Comparison of ENCODE assay signal across 20 cellular contexts in the genomic region with DNA sequence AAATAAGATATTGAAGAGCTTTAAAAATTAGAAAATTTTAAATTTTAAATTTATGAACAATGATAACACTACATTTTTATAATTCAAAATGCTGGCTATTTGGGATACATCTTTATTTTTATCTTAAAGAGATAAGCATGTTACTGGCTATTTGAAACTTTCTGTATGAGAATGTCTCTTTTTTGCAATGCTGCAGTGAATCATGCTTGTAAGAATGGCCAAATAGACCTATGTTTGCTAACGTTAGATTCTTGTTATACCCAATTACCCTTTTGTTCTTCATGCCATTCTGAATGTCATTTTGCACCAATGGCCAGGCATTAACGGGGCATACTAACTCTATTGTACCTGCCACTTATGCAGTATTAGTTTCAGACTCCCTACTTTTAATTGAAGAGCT.
"Had no signal": no experiment of that assay in that cellular context is flagged by ENCODE, and none has a peak within 500 bp of the region (broad histone marks: within the 10 kb centered on the region; RNA-seq: fewer than 3 reads in every experiment).

No MANE protein-coding gene starts in this region.

- DNase-seq: natural killer cell; occipital lobe; ovary; posterior cingulate gyrus; psoas muscle; right cardiac atrium; right lobe of liver; sigmoid colon; small intestine; stimulated activated CD4-positive, alpha-beta T cell treated with anti-CD3 and anti-CD28 coated beads, Interleukin-15, amount 100 ng/mL, for 24 hours; stimulated activated CD4-positive, alpha-beta T cell treated with anti-CD3 and anti-CD28 coated beads, Interleukin-2, amount 100 ng/mL, for 24 hours; stimulated activated CD4-positive, alpha-beta T cell treated with anti-CD3 and anti-CD28 coated beads, Interleukin-2, amount 100 ng/mL, for 48 hours; stimulated activated CD4-positive, alpha-beta T cell treated with anti-CD3 and anti-CD28 coated beads, Interleukin-4, amount 100 ng/mL, for 24 hours; stimulated activated naive B cell treated with anti-CD40 and anti-IgM and Interleukin-4, amounts not matched to agents 10 μg/mL and 1 μg/mL and 100 μg/mL, for 72 hours; stimulated activated naive CD4-positive, alpha-beta T cell treated with Interleukin-2 at 50 U/mL for 16 hours; stomach; tibial artery; transverse colon; upper lobe of right lung; uterus had no signal
